25 cellular contexts compared by ENCODE assay signal in genomic region chr11:112185883-112186282, GRCh38. TPM values are rescaled to one million over a fixed set of nuclear protein-coding genes. Genes with fewer than 3 reads are reported as not detected.
"Had no signal": no experiment of that assay in that cellular context is flagged by ENCODE, and none has a peak within 500 bp of the region (broad histone marks: within the 10 kb centered on the region; RNA-seq: fewer than 3 reads in every experiment).

No MANE protein-coding gene starts in this region.

- H3K27ac ChIP-seq: epithelial cell of prostate, foreskin keratinocyte, prostate gland, right lobe of liver, testis had no signal

- ATAC-seq: activated CD8-positive, alpha-beta T cell treated with anti-CD3 and anti-CD28 coated beads for 36 hours; activated T-helper 17 cell treated with anti-CD3 and anti-CD28 coated beads, Interleukin-2, amount 50 U/mL, for 72 hours; foreskin keratinocyte; mucosa of descending colon; naive thymus-derived CD8-positive, alpha-beta T cell; right lobe of liver; stimulated activated effector memory CD8-positive, alpha-beta T cell treated with anti-CD3 and anti-CD28 coated beads, Interleukin-12 subunit alpha, Interleukin-12 subunit beta, amount 100 ng/mL, for 72 hours had no signal

- DNase-seq: activated CD4-positive, alpha-beta T cell treated with anti-CD3 and anti-CD28 coated beads, Interleukin-2, amount 10 ng/mL, durations not matched to agents 24 days and 14 days; activated CD4-positive, CD25-positive, alpha-beta regulatory T cell; activated CD8-positive, alpha-beta T cell treated with anti-CD3 and anti-CD28 coated beads for 36 hours; activated naive CD4-positive, alpha-beta T cell; activated naive CD8-positive, alpha-beta T cell treated with anti-CD3 and anti-CD28 coated beads for 36 hours; activated T-cell treated with anti-CD3 and anti-CD28 coated beads, Interleukin-2, amount 50 U/mL, for 1 hour; amygdala; caudate nucleus; foreskin keratinocyte; head of caudate nucleus; mesenchymal stem cell; mucosa of descending colon; naive thymus-derived CD8-positive, alpha-beta T cell; right lobe of liver; stimulated activated CD4-positive, alpha-beta T cell treated with anti-CD3 and anti-CD28 coated beads, Interleukin-4, amount 100 ng/mL, for 24 hours; T1000; testis had no signal

- H3K27me3 ChIP-seq: foreskin keratinocyte, right lobe of liver, testis had no signal

- H3K36me3 ChIP-seq: prostate gland, right lobe of liver had no signal

- H3K4me1 ChIP-seq: foreskin keratinocyte, prostate gland, testis had no signal

- H3K4me3 ChIP-seq: mucosa of descending colon, prostate gland, right lobe of liver, testis had no signal

- H3K9me3 ChIP-seq: mucosa of descending colon, prostate gland, right lobe of liver, testis had no signal

RNA-seq across cellular contexts. Expression of gene BCO2, which starts 10.6 kb away (rescaled TPM):
- total RNA-seq: kidney epithelial cell had no signal

RNA-seq across cellular contexts. Expression of gene TEX12, which starts 18.7 kb away (rescaled TPM):
- total RNA-seq: activated CD4-positive, alpha-beta T cell treated with anti-CD3 and anti-CD28 coated beads, Interleukin-2, amount 10 ng/mL, durations not matched to agents 24 days and 14 days; activated CD8-positive, alpha-beta T cell treated with anti-CD3 and anti-CD28 coated beads for 36 hours; dermis microvascular lymphatic vessel endothelial cell; foreskin keratinocyte; kidney epithelial cell; osteocyte; T-helper 1 cell treated with Interleukin-12 subunit alpha and Interleukin-12 subunit beta and Interleukin-4 antibody, amounts not matched to agents 30 ng/mL and 1 ng/mL, for 36 hours had no signal

RNA-seq across cellular contexts. Expression of gene IL18, which starts 22.0 kb away (rescaled TPM):
- total RNA-seq: activated CD8-positive, alpha-beta T cell treated with anti-CD3 and anti-CD28 coated beads for 36 hours; activated T-helper 17 cell treated with anti-CD3 and anti-CD28 coated beads, Interleukin-2, amount 50 U/mL, for 72 hours; dermis microvascular lymphatic vessel endothelial cell; naive thymus-derived CD8-positive, alpha-beta T cell had no signal
